In the genomic region with DNA sequence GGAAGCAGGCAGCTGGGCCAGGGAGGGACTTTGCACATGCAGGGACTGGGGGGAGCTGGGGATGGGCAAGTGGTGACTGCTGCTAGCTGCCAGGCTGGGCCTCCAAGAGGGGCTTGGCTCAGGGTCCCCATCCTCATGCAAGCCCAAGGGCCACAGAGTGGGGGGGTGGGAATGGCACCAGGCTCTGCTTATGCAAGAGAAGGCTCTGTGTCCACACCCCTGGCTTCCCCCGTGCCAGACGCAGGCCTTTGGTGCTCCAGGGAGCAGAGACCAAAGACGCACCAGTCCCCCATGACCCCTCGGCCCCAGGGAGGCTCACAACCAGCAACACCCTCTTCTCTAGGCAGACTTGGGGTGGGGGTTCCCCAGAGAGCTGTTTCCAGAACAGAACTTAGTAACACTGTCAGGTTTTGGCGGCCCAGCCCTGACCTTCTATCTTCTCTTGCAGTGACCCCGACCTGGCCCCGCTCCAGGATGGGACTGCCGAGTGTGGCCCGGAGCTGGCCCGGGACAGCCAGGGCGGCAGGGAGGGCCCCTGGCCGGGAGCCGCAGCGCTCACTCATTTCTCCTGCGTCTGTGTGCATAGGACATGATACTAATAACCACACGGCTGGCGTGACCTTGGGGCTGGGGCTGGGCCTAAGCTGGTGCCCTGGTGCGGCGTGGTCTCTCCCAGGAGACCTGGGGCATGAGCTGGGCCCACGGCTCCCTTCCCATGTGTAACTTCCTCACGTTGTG, we compare ENCODE assay signal across 22 cellular contexts. TPM values are rescaled to one million over a fixed set of nuclear protein-coding genes. Genes with fewer than 3 reads are reported as not detected.
DNase-seq lines count a peak whose midpoint lies in the region; ATAC-seq and TF ChIP-seq lines count a peak whose summit lies in the region.
"Had no signal": no experiment of that assay in that cellular context is flagged by ENCODE, and none has a peak within 500 bp of the region (broad histone marks: within the 10 kb centered on the region; RNA-seq: fewer than 3 reads in every experiment).

No MANE protein-coding gene starts in this region.

- H2BK5ac ChIP-seq in IMR-90 (ENCODE audit: low read depth, low read length, poor library complexity, severe bottlenecking) = no peak overlapping the region

- no peak overlapping the region for H3K4me3 Mint-ChIP-seq in activated CD8-positive, alpha-beta T cell treated with anti-CD3 and anti-CD28 coated beads for 36 hours
- H3K4me3 Mint-ChIP-seq: CD4-positive, alpha-beta memory T cell; nephron had no signal

- H3K56ac ChIP-seq in IMR-90 (ENCODE audit: extremely low read depth, insufficient read depth, low read length) = no peak overlapping the region

- H3K79me1 ChIP-seq in IMR-90 (ENCODE audit: low read depth in 1 of 2, low read length in 2 of 2) = peaks cover 27 to 81% of the 10 kb centered on the region in 2 experiments; a peak in 3 of 4 replicates

- dilution Hi-C loops in IMR-90 (cut with HindIII; ENCODE audit: low sequenced_read_pairs, unreplicated experiment) = no loop called here

- TF ChIP-seq RAD21 in IMR-90 (IDR thresholded peaks at IDR 0.05; ENCODE audit: low read length) = no peak

- no peak overlapping the region for H3K4ac ChIP-seq in IMR-90 (ENCODE audit: low read depth, low read length)

- H3K27ac ChIP-seq in 22Rv1 (peak overlapping the region; percentile 20; the same call in 1 of the 2 replicates), IMR-90 (ENCODE audit: insufficient read depth, low read length) (no peak overlapping the region), dorsolateral prefrontal cortex (peak overlapping the region; percentile 7 to 96 (median 90)), right lobe of liver (peak overlapping the region in 2 of 3 donors; percentile 47 to 62), sigmoid colon (no peak overlapping the region)
- H3K27ac ChIP-seq: hepatocyte, prostate gland, SJCRH30, suprapubic skin had no signal

- peaks cover 6% of the 10 kb centered on the region for H3K4me1 Mint-ChIP-seq in activated CD8-positive, alpha-beta T cell treated with anti-CD3 and anti-CD28 coated beads for 36 hours (ENCODE audit: low read depth)

- no peak overlapping the region for H2BK120ac ChIP-seq in IMR-90 (ENCODE audit: low read depth, low read length)

- H3K4me3 ChIP-seq in IMR-90 (ENCODE audit: insufficient read depth, low read depth, low read length) = no peak overlapping the region
- no peak overlapping the region for H3K4me3 ChIP-seq in dorsolateral prefrontal cortex
- no peak overlapping the region for H3K4me3 ChIP-seq in right lobe of liver
- no peak overlapping the region for H3K4me3 ChIP-seq in sigmoid colon
- H3K4me3 ChIP-seq: hepatocyte, prostate gland, SJCRH30, suprapubic skin had no signal

- H3K9me1 ChIP-seq in IMR-90 (ENCODE audit: insufficient read depth, low read length) = peaks cover 3% of the 10 kb centered on the region; the same call in 1 of the 2 replicates

- in situ Hi-C loops in IMR-90 (cut with MboI; ENCODE audit: low sequenced_read_pairs) = no loop called here

- POLR2A ChIA-PET in IMR-90 (lab: Charles Lee; ENCODE audit: unreplicated experiment) = no interaction called here
- POLR2A ChIA-PET in activated CD8-positive, alpha-beta T cell treated with anti-CD3 and anti-CD28 coated beads for 36 hours (lab: Charles Lee) = interaction anchor here (1.3 to 6.2 kb wide), 3 partner anchors 10 to 14 kb away, joined by 3 to 41 read pairs (median 6); a partner anchor contains a TSS

- peak overlapping the region; percentile 56 for H2AFZ ChIP-seq in IMR-90 (replicated peaks; ENCODE audit: low read length, poor library complexity)
- H2AFZ ChIP-seq: hepatocyte had no signal

- H2BK20ac ChIP-seq in IMR-90 (ENCODE audit: low read depth, low read length) = no peak overlapping the region

- no peak overlapping the region for H4K8ac ChIP-seq in IMR-90 (ENCODE audit: low read depth in 2 of 2, low read length in 2 of 2)

- no TSS peak for BruUV-seq in IMR-90 (replicated peaks; lab: Mats Ljungman, UMichigan)

- ATAC-seq in IMR-90 (ENCODE audit: low read depth) = no peak
- peak; percentile 44 to 71 (median 60) for ATAC-seq in right lobe of liver
- ATAC-seq in activated CD8-positive, alpha-beta T cell treated with anti-CD3 and anti-CD28 coated beads for 36 hours = no peak
- ATAC-seq in GM18511 (IDR thresholded peaks at IDR 0.05; ENCODE audit: unreplicated experiment) = no peak
- ATAC-seq: T-helper 17 cell had no signal

- TF ChIP-seq POLR2A in IMR-90 (IDR thresholded peaks at IDR 0.05; ENCODE audit: low read depth, low read length) (no peak), right lobe of liver (IDR thresholded peaks at IDR 0.05) (no peak), sigmoid colon (IDR thresholded peaks at IDR 0.05) (no peak)

- 40% methylated on average over 2 of the region's 21 CpGs; no CpG with 5 or more reads in 1 of the 2 experiments for WGBS in IMR-90 (ENCODE audit: extremely low coverage in 2 of 2, insufficient read length in 1 of 2), 2 experiments
- 75% methylated on average over 1 of the region's 21 CpGs for WGBS in right lobe of liver (ENCODE audit: insufficient coverage, low coverage, low lambda C conversion rate, missing lambda C conversion rate)
- WGBS in sigmoid colon, 2 donors = 86 to 93% methylated on average over 21 of the region's 21 CpGs

- H4K5ac ChIP-seq in IMR-90 (ENCODE audit: low read depth, low read length) = no peak overlapping the region

- H2BK15ac ChIP-seq in IMR-90 (ENCODE audit: low read depth, low read length) = no peak overlapping the region

- no peak overlapping the region for H4K91ac ChIP-seq in IMR-90 (ENCODE audit: insufficient read depth, low read depth, low read length)

- DNase-seq in IMR-90 (no peak), dorsolateral prefrontal cortex (no peak), right lobe of liver (peak; percentile 81 to 86 (median 85)), NCI-H1048 (lab: John Stamatoyannopoulos, UW) (no peak), sigmoid colon (no peak)
- no peak for DNase-seq in activated CD8-positive, alpha-beta T cell treated with anti-CD3 and anti-CD28 coated beads for 36 hours
- DNase-seq: activated CD4-positive, alpha-beta T cell treated with anti-CD3 and anti-CD28 coated beads, Interleukin-2, amount 50 U/mL, for 4 hours; activated naive CD4-positive, alpha-beta T cell; activated T-cell treated with anti-CD3 and anti-CD28 coated beads for 4 hours; NCI-H1436; NCI-H2171; SJCRH30; stimulated activated CD4-positive, alpha-beta T cell treated with anti-CD3 and anti-CD28 coated beads, Interleukin-12 subunit alpha, Interleukin-12 subunit beta, amount 100 ng/mL, for 4 hours; stimulated activated CD8-positive, alpha-beta memory T cell treated with anti-CD3 and anti-CD28 coated beads, Interleukin-4, amount 100 ng/mL, for 48 hours; T-helper 17 cell had no signal

- H4K20me1 ChIP-seq in IMR-90 (ENCODE audit: insufficient read depth, low read length) = peaks cover 53% of the 10 kb centered on the region

- H3K27ac Mint-ChIP-seq in activated CD8-positive, alpha-beta T cell treated with anti-CD3 and anti-CD28 coated beads for 36 hours = no peak overlapping the region
- H3K27ac Mint-ChIP-seq: nephron had no signal

- no peaks in the 10 kb centered on the region for H3K27me3 ChIP-seq in IMR-90 (ENCODE audit: control insufficient read depth, insufficient read depth, low read length)
- H3K27me3 ChIP-seq in dorsolateral prefrontal cortex = no peaks in the 10 kb centered on the region
- no peaks in the 10 kb centered on the region for H3K27me3 ChIP-seq in right lobe of liver
- H3K27me3 ChIP-seq in sigmoid colon = no peaks in the 10 kb centered on the region
- H3K27me3 ChIP-seq: hepatocyte, SJCRH30, suprapubic skin had no signal

- TF ChIP-seq EP300 in sigmoid colon (IDR thresholded peaks at IDR 0.05) = no peak

- CTCF ChIA-PET in IMR-90 (lab: Yijun Ruan, JAX) = no interaction called here
- CTCF ChIA-PET in activated CD8-positive, alpha-beta T cell treated with anti-CD3 and anti-CD28 coated beads for 36 hours (lab: Charles Lee) = no interaction called here

- peak overlapping the region; percentile 9 for H2AK9ac ChIP-seq in IMR-90 (replicated peaks; ENCODE audit: low read depth, low read length, poor library complexity)

- no peaks in the 10 kb centered on the region for H3K27me3 Mint-ChIP-seq in activated CD8-positive, alpha-beta T cell treated with anti-CD3 and anti-CD28 coated beads for 36 hours
- H3K27me3 Mint-ChIP-seq: CD4-positive, alpha-beta memory T cell; T-helper 17 cell had no signal

- H3K36me3 Mint-ChIP-seq in activated CD8-positive, alpha-beta T cell treated with anti-CD3 and anti-CD28 coated beads for 36 hours (ENCODE audit: low read depth) = peaks cover 20% of the 10 kb centered on the region

- H3K23ac ChIP-seq in IMR-90 (ENCODE audit: low read depth, low read length) = no peak overlapping the region

- H3K14ac ChIP-seq in IMR-90 (replicated peaks; ENCODE audit: low read depth, low read length) = no peak overlapping the region

- no peak overlapping the region for H2AK5ac ChIP-seq in IMR-90 (ENCODE audit: low read depth, low read length)

- intact Hi-C loops in IMR-90 (cut with micrococcal nuclease) (no loop called here), dorsolateral prefrontal cortex (cut with DNase I) (loop anchor here in 1 of 2 donors (10.0 kb wide), 1 partner anchor 66 kb away; no protein-coding TSS in a partner anchor), right lobe of liver (cut with DNase I) (no loop called here), sigmoid colon (cut with DNase I) (no loop called here)
- intact Hi-C loops in activated CD8-positive, alpha-beta T cell treated with anti-CD3 and anti-CD28 coated beads for 36 hours (cut with micrococcal nuclease) = no loop called here

- H3K4me2 ChIP-seq in IMR-90 (ENCODE audit: low read depth, low read length) = no peak overlapping the region
- H3K4me2 ChIP-seq: hepatocyte had no signal

- H3K18ac ChIP-seq in IMR-90 (ENCODE audit: low read depth, low read length) = no peak overlapping the region

- peaks cover 9% of the 10 kb centered on the region for H3K4me1 ChIP-seq in IMR-90 (ENCODE audit: control insufficient read depth, insufficient read depth, low read length)
- peaks cover 0 to 30% (median 13%) of the 10 kb centered on the region in 4 donors for H3K4me1 ChIP-seq in right lobe of liver
- H3K4me1 ChIP-seq in sigmoid colon = peaks cover 0 to 36% (median 34%) of the 10 kb centered on the region in 4 donors

- H3K36me3 ChIP-seq in IMR-90 (ENCODE audit: control insufficient read depth, insufficient read depth, low read length) (peaks cover 61% of the 10 kb centered on the region), right lobe of liver (peaks cover 0 to 8% (median 2%) of the 10 kb centered on the region in 4 donors), sigmoid colon (peaks cover 0 to 75% (median 29%) of the 10 kb centered on the region in 4 donors)
- H3K36me3 ChIP-seq: prostate gland had no signal

- no peaks in the 10 kb centered on the region for H3K9me3 ChIP-seq in IMR-90 (ENCODE audit: control insufficient read depth, insufficient read depth, low read length)
- no peaks in the 10 kb centered on the region for H3K9me3 ChIP-seq in right lobe of liver
- no peaks in the 10 kb centered on the region for H3K9me3 ChIP-seq in sigmoid colon
- H3K9me3 ChIP-seq: prostate gland, SJCRH30, suprapubic skin had no signal

- no peak for TF ChIP-seq CTCF in 22Rv1 (IDR thresholded peaks at IDR 0.05)
- no peak for TF ChIP-seq CTCF in IMR-90 (conservative IDR thresholded peaks at IDR 0.05; ENCODE audit: low read depth, low read length)
- TF ChIP-seq CTCF in dorsolateral prefrontal cortex (IDR thresholded peaks at IDR 0.05 in 54 of 56, conservative IDR thresholded peaks at IDR 0.05 in 2 of 56; ENCODE audit: low read depth in 1 of 56, partially characterized antibody in 56 of 56) = no peak
- TF ChIP-seq CTCF in right lobe of liver (IDR thresholded peaks at IDR 0.05) = no peak
- TF ChIP-seq CTCF in activated CD8-positive, alpha-beta T cell treated with anti-CD3 and anti-CD28 coated beads for 36 hours (IDR thresholded peaks at IDR 0.05) = no peak
- TF ChIP-seq CTCF in sigmoid colon (IDR thresholded peaks at IDR 0.05) = no peak

- H3K9me3 Mint-ChIP-seq in activated CD8-positive, alpha-beta T cell treated with anti-CD3 and anti-CD28 coated beads for 36 hours = no peaks in the 10 kb centered on the region
- H3K9me3 Mint-ChIP-seq: nephron had no signal

- no peak overlapping the region for H3K9ac ChIP-seq in IMR-90 (ENCODE audit: low read depth, low read length)

RNA-seq across cellular contexts. Expression of a gene that starts 14.3 kb away (rescaled TPM):
- total RNA-seq in IMR-90 (2012; rRNA removed) (7.5 and 8.1 TPM in 2 replicates), dorsolateral prefrontal cortex (10 to 100 TPM in 58 of 120 experiments, 1 to 10 TPM in 62; 4.7 to 19.1 (median 9.9) TPM), right lobe of liver (1 to 10 TPM in 5 of 6 experiments, under 1 TPM in 1; 0.88 to 6.3 (median 1.8) TPM), sigmoid colon (1 to 10 TPM; 1.8 to 7.5 (median 2.0) TPM)
- polyA plus RNA-seq in IMR-90 (2012; rRNA removed) (9.0 and 9.5 TPM in 2 replicates), sigmoid colon (10 to 100 TPM in 1 of 3 donors, 1 to 10 TPM in 2; 3.6 to 15.7 (median 5.1) TPM)
- polyA plus RNA-seq in IMR-90 (2012; cell fraction: cytosol; rRNA removed) = 5.3 and 5.5 TPM in 2 replicates
- polyA plus RNA-seq in IMR-90 (2012; cell fraction: nucleus; rRNA removed; ENCODE audit: low replicate concordance) = 29.9 and 33.1 TPM in 2 replicates
- total RNA-seq in activated CD8-positive, alpha-beta T cell treated with anti-CD3 and anti-CD28 coated beads for 36 hours = 10 to 100 TPM; 47.3 to 55.2 TPM

RNA-seq across cellular contexts. Expression of a gene that starts 14.7 kb away (rescaled TPM):
- total RNA-seq in IMR-90 (2012; rRNA removed) = 41.2 and 41.4 TPM in 2 replicates
- 89.2 and 93.4 TPM in 2 replicates for polyA plus RNA-seq in IMR-90 (2012; rRNA removed)
- 107 and 145 TPM in 2 replicates for polyA plus RNA-seq in IMR-90 (2012; cell fraction: cytosol; rRNA removed)
- 83.4 and 98.8 TPM in 2 replicates for polyA plus RNA-seq in IMR-90 (2012; cell fraction: nucleus; rRNA removed; ENCODE audit: low replicate concordance)
- 100 to 1,000 TPM in 87 of 120 experiments, 10 to 100 TPM in 33; 71.0 to 188 (median 111) TPM for total RNA-seq in dorsolateral prefrontal cortex
- total RNA-seq in right lobe of liver = 10 to 100 TPM; 20.9 to 35.2 (median 27.6) TPM
- total RNA-seq in activated CD8-positive, alpha-beta T cell treated with anti-CD3 and anti-CD28 coated beads for 36 hours = 10 to 100 TPM; 10.4 to 11.6 TPM
- total RNA-seq in sigmoid colon = 100 to 1,000 TPM in 1 of 4 donors, 10 to 100 TPM in 3; 84.2 to 106 (median 89.4) TPM
- 10 to 100 TPM; 41.7 to 90.1 (median 61.7) TPM for polyA plus RNA-seq in sigmoid colon

Comparison
In these comparisons a context has a peak if more than half of its experiments do, and no peak if none do; other contexts are left out.
1. H3K27ac ChIP-seq: peak in 22Rv1 (single experiment), dorsolateral prefrontal cortex (59 of 59) and right lobe of liver (2 of 3); none in IMR-90 (single experiment) and sigmoid colon (0 of 4).
2. ATAC-seq: peak in right lobe of liver (4 of 4); none in IMR-90 (single experiment), activated CD8-positive, alpha-beta T cell treated with anti-CD3 and anti-CD28 coated beads for 36 hours (single experiment) and GM18511 (single experiment).
3. DNase-seq: peak in right lobe of liver (3 of 3); none in IMR-90 (single experiment), dorsolateral prefrontal cortex (0 of 10), activated CD8-positive, alpha-beta T cell treated with anti-CD3 and anti-CD28 coated beads for 36 hours (single experiment), NCI-H1048 (single experiment) and sigmoid colon (single experiment).